14 cellular contexts compared by ENCODE assay signal in the genomic region with DNA sequence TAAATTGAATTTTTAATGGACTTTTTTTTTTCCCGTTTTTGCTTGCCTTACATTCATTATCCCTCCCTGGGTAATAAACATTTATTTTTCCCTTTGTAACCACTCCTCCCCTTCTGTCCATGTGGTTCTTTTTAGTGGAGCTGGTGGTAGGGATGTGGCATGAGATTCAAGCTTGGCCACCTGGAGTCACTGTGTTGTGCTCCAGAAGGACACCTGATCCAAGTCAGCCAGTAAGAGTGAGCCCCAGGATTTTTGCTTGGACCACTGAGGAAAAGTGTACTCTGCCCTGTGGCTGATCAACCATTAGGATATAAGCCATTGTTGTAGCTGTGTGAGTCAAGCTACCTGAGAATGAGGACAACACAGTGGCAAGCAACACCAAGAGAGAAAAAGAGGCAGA. TPM values are rescaled to one million over a fixed set of nuclear protein-coding genes. Genes with fewer than 3 reads are reported as not detected.
DNase-seq lines count a peak whose midpoint lies in the region; ATAC-seq and TF ChIP-seq lines count a peak whose summit lies in the region.
"Had no signal": no experiment of that assay in that cellular context is flagged by ENCODE, and none has a peak within 500 bp of the region (broad histone marks: within the 10 kb centered on the region; RNA-seq: fewer than 3 reads in every experiment).

No MANE protein-coding gene starts in this region.

- H4K20me1 ChIP-seq in HCT116 (ENCODE audit: insufficient read depth) (no peaks in the 10 kb centered on the region), Karpas-422 (ENCODE audit: insufficient read depth, low read depth, low read length) (no peaks in the 10 kb centered on the region)

- H3K27ac ChIP-seq in HCT116 (ENCODE audit: low read depth, low read length), result peak overlapping the region; percentile 79
- H3K27ac ChIP-seq in VCaP, result peak overlapping the region; percentile 12; the same call in 1 of the 2 replicates
- no peak overlapping the region for H3K27ac ChIP-seq in Karpas-422 (ENCODE audit: low read length)
- H3K27ac ChIP-seq: adrenal gland, psoas muscle, RWPE1, suprapubic skin had no signal

- no peaks in the 10 kb centered on the region for H3K27me3 ChIP-seq in HCT116 (ENCODE audit: insufficient read depth, low read length)
- H3K27me3 ChIP-seq in mucosa of stomach (ENCODE audit: control insufficient read depth, insufficient read depth, low read length), result no peaks in the 10 kb centered on the region
- H3K27me3 ChIP-seq in Karpas-422 (ENCODE audit: low read length), result no peaks in the 10 kb centered on the region
- H3K27me3 ChIP-seq: adrenal gland, suprapubic skin had no signal

- H3K36me3 ChIP-seq in HCT116 (ENCODE audit: control insufficient read depth in 1 of 2, insufficient read depth in 2 of 2, low read length in 2 of 2) (no peaks in the 10 kb centered on the region), mucosa of stomach (ENCODE audit: control insufficient read depth, insufficient read depth, low read length) (no peaks in the 10 kb centered on the region), Karpas-422 (ENCODE audit: insufficient read depth, low read length) (no peaks in the 10 kb centered on the region)
- H3K36me3 ChIP-seq: adrenal gland, suprapubic skin had no signal

- TF ChIP-seq POLR2A in HCT116 (IDR thresholded peaks at IDR 0.05; ENCODE audit: borderline replicate concordance, extremely low read depth, insufficient read depth, insufficient read length), result no peak

- TF ChIP-seq RAD21 in HCT116 (IDR thresholded peaks at IDR 0.05; ENCODE audit: low read depth), result no peak

- no peaks in the 10 kb centered on the region for H3K9me3 Mint-ChIP-seq in activated CD4-positive, alpha-beta T cell treated with anti-CD3 and anti-CD28 coated beads, Interleukin-2, amount 10 ng/mL, durations not matched to agents 7 days and 5 days

- H3K9ac ChIP-seq in HCT116 (ENCODE audit: low read length), result no peak overlapping the region
- H3K9ac ChIP-seq in mucosa of stomach (ENCODE audit: low read length), result peak overlapping the region; percentile 30
- no peak overlapping the region for H3K9ac ChIP-seq in Karpas-422 (ENCODE audit: low read length)

- no peak overlapping the region for H3K4me3 Mint-ChIP-seq in activated CD4-positive, alpha-beta T cell treated with anti-CD3 and anti-CD28 coated beads, Interleukin-2, amount 10 ng/mL, durations not matched to agents 7 days and 5 days

- H3K27me3 Mint-ChIP-seq in activated CD4-positive, alpha-beta T cell treated with anti-CD3 and anti-CD28 coated beads, Interleukin-2, amount 10 ng/mL, durations not matched to agents 7 days and 5 days, result no peaks in the 10 kb centered on the region

- H3K4me1 ChIP-seq in HCT116 (ENCODE audit: control insufficient read depth in 1 of 2, insufficient read depth in 2 of 2, low read length in 2 of 2) (peaks cover 36 to 39% of the 10 kb centered on the region in 2 experiments), mucosa of stomach (ENCODE audit: control insufficient read depth, insufficient read depth, low read length) (peaks cover 21% of the 10 kb centered on the region), Karpas-422 (ENCODE audit: low read length) (peaks cover 8% of the 10 kb centered on the region)

- intact Hi-C loops in HCT116 (cut with micrococcal nuclease), result loop anchor here (1.0 kb wide), 1 partner anchor 11 kb away; no protein-coding TSS in a partner anchor

- ATAC-seq in HCT116, result peak; percentile 55
- ATAC-seq: psoas muscle had no signal

- H3K4me3 ChIP-seq in HCT116 (replicated peaks in 1 of 2; ENCODE audit: low read depth in 1 of 2, low read length in 2 of 2) (no peak overlapping the region), mucosa of stomach (ENCODE audit: low read length) (no peak overlapping the region), Karpas-422 (ENCODE audit: low read length) (no peak overlapping the region)
- H3K4me3 ChIP-seq: adrenal gland, psoas muscle, suprapubic skin had no signal

- CTCF ChIA-PET in activated CD4-positive, alpha-beta T cell treated with anti-CD3 and anti-CD28 coated beads, Interleukin-2, amount 10 ng/mL, durations not matched to agents 7 days and 5 days (lab: Charles Lee), result interaction anchor here (0.6 to 4.5 kb wide), 7 partner anchors 8 to 179 kb away, joined by 3 to 20 read pairs (median 3); partner anchors contain the start of gene ACTR3
- CTCF ChIA-PET in HCT116 (lab: Charles Lee), result no interaction called here

- RAD21 ChIA-PET in HCT116 (lab: Charles Lee; ENCODE audit: low non-redundant PET in 1 of 2, low total read pairs in 2 of 2, uncharacterized antibody in 2 of 2, unreplicated experiment in 2 of 2), result interaction anchor here in 1 of 2 experiments (1.5 kb wide), 1 partner anchor 122 kb away, joined by 4 read pairs; the partner anchor contains the start of gene SLC35F5

- H3K4me2 ChIP-seq in HCT116 (ENCODE audit: low read length), result peak overlapping the region; percentile 78
- no peak overlapping the region for H3K4me2 ChIP-seq in Karpas-422 (ENCODE audit: low read depth, low read length, poor library complexity, severe bottlenecking)

- H2AFZ ChIP-seq in HCT116 (ENCODE audit: low read depth, low read length, poor library complexity, severe bottlenecking) (no peak overlapping the region), Karpas-422 (ENCODE audit: low read length) (no peak overlapping the region)

- no peak for DNase-seq in activated CD4-positive, alpha-beta T cell treated with anti-CD3 and anti-CD28 coated beads, Interleukin-2, amount 10 ng/mL, durations not matched to agents 7 days and 5 days
- no peak for DNase-seq in activated CD4-positive, alpha-beta T cell treated with anti-CD3 and anti-CD28 coated beads for 48 hours
- DNase-seq in HCT116 (ENCODE audit: low read depth, low spot score) (no peak), C1 segment of cervical spinal cord (lab: John Stamatoyannopoulos, UW) (no peak), Karpas-422 (no peak)
- no peak for DNase-seq in stimulated activated CD8-positive, alpha-beta memory T cell treated with anti-CD3 and anti-CD28 coated beads, Interleukin-4, amount 100 ng/mL, for 48 hours
- DNase-seq: adrenal gland, DND-41, NCI-H446 treated with DMSO at 0.1 percent for 48 hours, psoas muscle had no signal

- no TSS peak for BruUV-seq in HCT116 (replicated peaks; lab: Mats Ljungman, UMichigan)

- POLR2A ChIA-PET in activated CD4-positive, alpha-beta T cell treated with anti-CD3 and anti-CD28 coated beads, Interleukin-2, amount 10 ng/mL, durations not matched to agents 7 days and 5 days (lab: Charles Lee), result interaction anchor here (0.6 kb wide), 2 partner anchors 18 to 123 kb away, joined by 3 read pairs; no protein-coding TSS in a partner anchor
- POLR2A ChIA-PET in HCT116 (lab: Charles Lee), result interaction anchor here (0.7 kb wide), 1 partner anchor 11 kb away, joined by 4 read pairs; the partner anchor contains the start of gene ACTR3

- H3K27ac Mint-ChIP-seq in activated CD4-positive, alpha-beta T cell treated with anti-CD3 and anti-CD28 coated beads, Interleukin-2, amount 10 ng/mL, durations not matched to agents 7 days and 5 days, result peak overlapping the region; percentile 86

- peak in 2 of 3 experiments; percentile 19 to 31; a peak in 4 of 6 replicates for TF ChIP-seq CTCF in HCT116 (IDR thresholded peaks at IDR 0.05 in 2 of 3, conservative IDR thresholded peaks at IDR 0.05 in 1 of 3; ENCODE audit: borderline replicate concordance in 1 of 3, insufficient read depth in 1 of 3, low read depth in 2 of 3, low read length in 2 of 3)
- TF ChIP-seq CTCF in VCaP (conservative IDR thresholded peaks at IDR 0.05), result no peak

- peaks cover 74% of the 10 kb centered on the region for H3K4me1 Mint-ChIP-seq in activated CD4-positive, alpha-beta T cell treated with anti-CD3 and anti-CD28 coated beads, Interleukin-2, amount 10 ng/mL, durations not matched to agents 7 days and 5 days

- peaks cover 46% of the 10 kb centered on the region for H3K36me3 Mint-ChIP-seq in activated CD4-positive, alpha-beta T cell treated with anti-CD3 and anti-CD28 coated beads, Interleukin-2, amount 10 ng/mL, durations not matched to agents 7 days and 5 days (ENCODE audit: low read depth)

- H3K9me2 ChIP-seq in HCT116 (ENCODE audit: insufficient read depth) (no peaks in the 10 kb centered on the region), Karpas-422 (replicated peaks; ENCODE audit: insufficient read depth, low read length) (no peaks in the 10 kb centered on the region)

- no peaks in the 10 kb centered on the region for H3K79me2 ChIP-seq in HCT116 (ENCODE audit: insufficient read depth, low read length)
- H3K79me2 ChIP-seq in Karpas-422 (ENCODE audit: low read length), result no peaks in the 10 kb centered on the region

- H3K9me3 ChIP-seq in HCT116 (ENCODE audit: control insufficient read depth in 1 of 2, insufficient read depth in 1 of 2, low read depth in 1 of 2, low read length in 2 of 2), result no peaks in the 10 kb centered on the region
- H3K9me3 ChIP-seq in mucosa of stomach (ENCODE audit: control insufficient read depth, low read length), result no peaks in the 10 kb centered on the region
- no peaks in the 10 kb centered on the region for H3K9me3 ChIP-seq in Karpas-422 (ENCODE audit: low read length)
- H3K9me3 ChIP-seq: adrenal gland, psoas muscle, suprapubic skin had no signal

TF ChIP-seq in HCT116, 20 proteins besides CTCF, POLR2A, EP300 and RAD21 (continues in another document):
- TF ChIP-seq CEBPB (IDR thresholded peaks at IDR 0.05; ENCODE audit: low read depth), result no peak

RNA-seq across cellular contexts. Expression of gene ACTR3, which starts 11.1 kb away (rescaled TPM):
- 100 to 1,000 TPM; 600 to 633 TPM for total RNA-seq in activated CD4-positive, alpha-beta T cell treated with anti-CD3 and anti-CD28 coated beads, Interleukin-2, amount 10 ng/mL, durations not matched to agents 7 days and 5 days
- total RNA-seq in HCT116 (2021; ENCODE audit: unreplicated experiment), result 232 TPM
- polyA plus RNA-seq in HCT116 (2012), result 152 and 169 TPM in 2 replicates
- 223 and 259 TPM in 2 replicates for total RNA-seq in Karpas-422 (2014; rRNA removed; shearing (Covaris generic); ENCODE audit: low replicate concordance)
